9 cellular contexts compared by ENCODE assay signal in the genomic region with DNA sequence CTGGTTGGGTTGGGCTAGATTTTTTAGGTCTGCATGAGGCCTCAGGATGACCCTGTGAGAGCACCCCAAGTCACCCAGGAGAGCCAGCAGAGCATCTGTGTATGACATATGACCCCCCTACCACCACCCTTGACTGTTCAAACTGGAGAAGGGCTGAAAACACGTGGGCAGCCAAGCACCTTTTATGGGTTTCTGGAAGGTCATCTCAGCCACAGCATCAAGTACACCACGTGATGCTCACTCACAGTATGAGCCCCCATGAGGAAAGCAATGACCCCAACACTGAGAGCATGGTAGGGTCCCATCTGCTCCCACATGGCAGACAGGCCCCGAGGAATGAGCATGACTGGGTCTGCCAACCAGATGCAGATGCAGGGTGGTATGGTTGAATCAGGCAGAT.
"Had no signal": no experiment of that assay in that cellular context is flagged by ENCODE, and none has a peak within 500 bp of the region (broad histone marks: within the 10 kb centered on the region; RNA-seq: fewer than 3 reads in every experiment).

No MANE protein-coding gene starts in this region.

- H3K4me3 ChIP-seq: GM23248, HAP-1 had no signal

- ATAC-seq: HCT116 had no signal

- DNase-seq: GM23248, GOT3, H7, IMR-90, KBM-7 had no signal

- H3K4me1 ChIP-seq: HAP-1 had no signal

- H3K36me3 ChIP-seq: HAP-1 had no signal

- FAIRE-seq: HTR-8/SVneo had no signal

- H3K9me3 ChIP-seq: HAP-1 had no signal

- H3K4me2 ChIP-seq: KMS-11 had no signal

- H3K27ac ChIP-seq: GM23248, KMS-11 had no signal
